ENCODE assay signal across 2 cellular contexts in genomic region chr16:69327585-69328310, GRCh38.
TF ChIP-seq lines count a peak whose summit lies in the region.

No MANE protein-coding gene starts in this region.

TF ChIP-seq in GM12878, 131 proteins besides CTCF, POLR2A, EP300 and RAD21:
- TF ChIP-seq HDAC6 (IDR thresholded peaks at IDR 0.05; ENCODE audit: unreplicated experiment) (no peak), EED (IDR thresholded peaks at IDR 0.05; ENCODE audit: low read depth) (no peak), NFYA (IDR thresholded peaks at IDR 0.05; ENCODE audit: borderline replicate concordance, low read depth, low read length) (no peak), SMAD5 (IDR thresholded peaks at IDR 0.05; ENCODE audit: low read depth) (no peak), FOS (IDR thresholded peaks at IDR 0.05; ENCODE audit: borderline replicate concordance, extremely low read depth, insufficient read length) (no peak), NFXL1 (IDR thresholded peaks at IDR 0.05; ENCODE audit: borderline replicate concordance) (no peak), KLF5 (IDR thresholded peaks at IDR 0.05; ENCODE audit: partially characterized antibody) (no peak), KDM1A (IDR thresholded peaks at IDR 0.05; ENCODE audit: borderline replicate concordance) (no peak)

TF ChIP-seq in neural cell, 6 proteins besides CTCF, POLR2A, EP300 and RAD21:
- TF ChIP-seq POLR2AphosphoS5 (IDR thresholded peaks at IDR 0.05) (no peak), EZH2 (IDR thresholded peaks at IDR 0.05; ENCODE audit: borderline replicate concordance, insufficient read depth, low read length, poor library complexity, severe bottlenecking) (no peak), MXI1 (conservative IDR thresholded peaks at IDR 0.05; ENCODE audit: poor library complexity, severe bottlenecking) (no peak)
